ENCODE assay signal across 1 cellular context in the genomic region with DNA sequence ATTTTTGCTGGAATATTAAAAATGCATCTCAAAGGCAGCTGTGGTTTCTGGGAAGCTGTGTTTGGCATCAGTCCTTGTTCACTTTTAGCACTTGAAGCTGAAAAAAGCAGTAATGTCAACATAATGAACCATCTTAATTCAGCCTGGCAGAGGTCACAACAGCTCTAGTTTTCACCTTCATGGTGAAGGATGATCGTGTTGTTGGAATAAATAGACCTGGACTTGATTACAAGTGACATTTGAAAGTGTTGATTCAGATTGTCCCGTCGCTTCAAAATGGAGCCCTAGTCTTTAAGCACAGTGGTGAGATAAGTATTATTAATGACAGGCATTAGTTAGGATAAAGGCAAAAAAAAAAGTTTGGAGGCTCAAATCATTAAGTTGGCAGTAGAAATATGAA.
TF ChIP-seq lines count a peak whose summit lies in the region.

No MANE protein-coding gene starts in this region.

TF ChIP-seq in GM12878, 131 proteins besides CTCF, POLR2A, EP300 and RAD21:
- TF ChIP-seq PAX8 (IDR thresholded peaks at IDR 0.05) (no peak), BMI1 (IDR thresholded peaks at IDR 0.05; ENCODE audit: borderline replicate concordance) (no peak), NKRF (conservative IDR thresholded peaks at IDR 0.05) (no peak), POU2F2 (IDR thresholded peaks at IDR 0.05; ENCODE audit: borderline replicate concordance, low read depth, low read length) (no peak), MYC (IDR thresholded peaks at IDR 0.05; ENCODE audit: insufficient read depth, insufficient read length, insufficient replicate concordance, low read length, severe bottlenecking) (no peak), ZNF384 (IDR thresholded peaks at IDR 0.05; ENCODE audit: borderline replicate concordance, low read depth, low read length) (no peak), TCF12 (IDR thresholded peaks at IDR 0.05; ENCODE audit: low read depth, low read length) (no peak), TARDBP (IDR thresholded peaks at IDR 0.05; ENCODE audit: borderline replicate concordance) (no peak), DPF2 (IDR thresholded peaks at IDR 0.05) (no peak), E4F1 (IDR thresholded peaks at IDR 0.05; ENCODE audit: borderline replicate concordance, partially characterized antibody) (no peak)
